Comparison of ENCODE assay signal across 2 cellular contexts in genomic region chr14:102833991-102834390, GRCh38.
TF ChIP-seq lines count a peak whose summit lies in the region.

No MANE protein-coding gene starts in this region.

TF ChIP-seq in WTC11, 78 proteins besides CTCF, POLR2A, EP300 and RAD21:
- TF ChIP-seq ESRRA (CRISPR knock-in tag; IDR thresholded peaks at IDR 0.05; ENCODE audit: borderline replicate concordance) (no peak), FOXK1 (CRISPR knock-in tag; IDR thresholded peaks at IDR 0.05) (no peak), NFE2L1 (CRISPR knock-in tag; IDR thresholded peaks at IDR 0.05) (no peak), NFATC4 (CRISPR knock-in tag; IDR thresholded peaks at IDR 0.05) (no peak), EMX1 (CRISPR knock-in tag; IDR thresholded peaks at IDR 0.05) (no peak), ZNF281 (CRISPR knock-in tag; IDR thresholded peaks at IDR 0.05) (no peak), ZNF423 (CRISPR knock-in tag; IDR thresholded peaks at IDR 0.05) (no peak), ETV6 (CRISPR knock-in tag; IDR thresholded peaks at IDR 0.05) (no peak), IRF2 (CRISPR knock-in tag; IDR thresholded peaks at IDR 0.05; ENCODE audit: borderline replicate concordance, low read depth) (no peak), AR (CRISPR knock-in tag; IDR thresholded peaks at IDR 0.05) (no peak), USF1 (CRISPR knock-in tag; IDR thresholded peaks at IDR 0.05) (no peak)
TF ChIP-seq in WTC11: peak in this region for 0.

TF ChIP-seq in H1, 55 proteins besides CTCF, POLR2A, EP300 and RAD21:
- no peak for TF ChIP-seq USF2 (IDR thresholded peaks at IDR 0.05; ENCODE audit: low read length)
- peak; percentile 92 for TF ChIP-seq CEBPB (IDR thresholded peaks at IDR 0.05; ENCODE audit: low read depth, low read length)
